8 cellular contexts compared by ENCODE assay signal in genomic region chr6:30882764-30883475, GRCh38. TPM values are rescaled to one million over a fixed set of nuclear protein-coding genes. Genes with fewer than 3 reads are reported as not detected.
DNase-seq lines count a peak whose midpoint lies in the region; ATAC-seq and TF ChIP-seq lines count a peak whose summit lies in the region.

No MANE protein-coding gene starts in this region.

- TF ChIP-seq CTCF in lower leg skin (IDR thresholded peaks at IDR 0.05) = no peak

- H3K27me3 ChIP-seq in thymus (ENCODE audit: control insufficient read depth, insufficient read depth) = no peaks in the 10 kb centered on the region

- H3K9me3 ChIP-seq in thymus (ENCODE audit: control insufficient read depth) = no peaks in the 10 kb centered on the region

- peak overlapping the region; percentile 89 for H3K27ac ChIP-seq in angular gyrus (ENCODE audit: low read depth, low read length)
- peak overlapping the region; percentile 85 for H3K27ac ChIP-seq in thymus (ENCODE audit: low read depth)

- no peak for ATAC-seq in GM19467 (IDR thresholded peaks at IDR 0.05; ENCODE audit: unreplicated experiment)

- H3K36me3 ChIP-seq in thymus (ENCODE audit: control insufficient read depth, insufficient read depth) = no peaks in the 10 kb centered on the region

- H3K4me1 ChIP-seq in thymus (ENCODE audit: control insufficient read depth, insufficient read depth, low read length) = peaks cover 27% of the 10 kb centered on the region

- no peak for TF ChIP-seq POLR2A in lower leg skin (IDR thresholded peaks at IDR 0.05)

- intact Hi-C loops in lower leg skin (cut with DNase I; ENCODE audit: low total_unique reads) = no loop called here

- H3K4me3 ChIP-seq in lower leg skin (ENCODE audit: low read depth, poor library complexity, severe bottlenecking) (no peak overlapping the region), thymus (ENCODE audit: low read length) (no peak overlapping the region)

- DNase-seq in DMS 273 (lab: John Stamatoyannopoulos, UW; ENCODE audit: unreplicated experiment) (peak; percentile 56), DMS 273 treated with DMSO at 0.1 percent for 48 hours (lab: John Stamatoyannopoulos, UW) (no peak), NAMALWA (ENCODE audit: low spot score) (peak; percentile 28), lower leg skin (ENCODE audit: low spot score in 2 of 2) (peak; percentile 67 to 91), EL (no peak)

- WGBS in lower leg skin, 2 donors = 39 to 46% methylated on average over 12 to 13 of the region's 13 CpGs
- 86% methylated on average over 13 of the region's 13 CpGs for WGBS in thymus

RNA-seq across cellular contexts. Expression of gene DDR1, which starts 1.4 kb away (rescaled TPM):
- 100 to 1,000 TPM; 140 to 221 (median 194) TPM for total RNA-seq in lower leg skin
- 65.9 TPM for polyA plus RNA-seq in thymus

RNA-seq across cellular contexts. Expression of gene GTF2H4, which starts 25.1 kb away (rescaled TPM):
- total RNA-seq in lower leg skin = 10 to 100 TPM in 2 of 4 donors, 1 to 10 TPM in 2; 6.1 to 11.2 (median 9.4) TPM
- 35.4 TPM for polyA plus RNA-seq in thymus

RNA-seq across cellular contexts. Expression of gene VARS2, which starts 31.1 kb away (rescaled TPM):
- 10 to 100 TPM; 13.0 to 25.2 (median 18.1) TPM for total RNA-seq in lower leg skin
- 40.4 TPM for polyA plus RNA-seq in thymus

RNA-seq across cellular contexts. Expression of gene SFTA2, which starts 49.0 kb away (rescaled TPM):
- total RNA-seq in lower leg skin = under 1 TPM in 1 of 4 donors, not detected in 3; 0.36 TPM
- 1.8 TPM for polyA plus RNA-seq in thymus

RNA-seq across cellular contexts. Expression of gene MUCL3, which starts 57.9 kb away (rescaled TPM):
- total RNA-seq in lower leg skin = not detected
- 0.02 TPM for polyA plus RNA-seq in thymus

Comparison
In these comparisons a context has a peak if more than half of its experiments do, and no peak if none do; other contexts are left out.
1. DNase-seq: peak in DMS 273 (single experiment), NAMALWA (single experiment) and lower leg skin (2 of 2); none in DMS 273 treated with DMSO at 0.1 percent for 48 hours (single experiment) and EL (single experiment).